22 cellular contexts compared by ENCODE assay signal in the genomic region with DNA sequence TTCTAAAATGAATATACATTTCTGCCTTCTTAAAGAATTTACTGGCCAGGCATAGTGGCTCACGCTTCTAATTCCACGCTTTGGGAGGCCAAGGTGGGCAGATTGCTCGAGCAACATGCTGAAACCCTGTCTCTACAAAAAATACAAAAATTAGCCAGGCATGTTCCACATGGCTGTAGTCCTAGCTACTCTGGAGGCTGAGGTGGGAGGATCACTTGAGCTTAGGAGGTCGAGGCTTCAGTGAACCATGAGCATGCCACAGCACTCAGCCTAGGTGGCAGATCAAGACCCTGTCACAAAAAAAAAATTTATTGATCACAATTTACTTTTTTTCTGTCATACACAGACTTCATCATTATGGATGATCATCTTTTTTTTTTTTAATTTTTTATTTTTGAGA. TPM values are rescaled to one million over a fixed set of nuclear protein-coding genes. Genes with fewer than 3 reads are reported as not detected.
A peak's percentile ranks its signal among the peaks of the same experiment; 100 is the strongest.
DNase-seq lines count a peak whose midpoint lies in the region; ATAC-seq, FAIRE-seq and TF ChIP-seq lines count a peak whose summit lies in the region.
"Had no signal": no experiment of that assay in that cellular context is flagged by ENCODE, and none has a peak within 500 bp of the region (broad histone marks: within the 10 kb centered on the region; RNA-seq: fewer than 3 reads in every experiment).

No MANE protein-coding gene starts in this region.

- no peak overlapping the region for H2AFZ ChIP-seq in K562 (ENCODE audit: low read depth, low read length)
- H2AFZ ChIP-seq: GM23248 had no signal

- TF ChIP-seq RAD21 in K562 (CRISPR knock-in tag; conservative IDR thresholded peaks at IDR 0.05 in 1 of 2, IDR thresholded peaks at IDR 0.05 in 1 of 2): no peak

- H3K9me3 ChIP-seq in K562 (replicated peaks; ENCODE audit: control insufficient read depth, insufficient read depth, low read depth, low read length) (no peaks in the 10 kb centered on the region), uterus (no peaks in the 10 kb centered on the region), heart left ventricle (no peaks in the 10 kb centered on the region), upper lobe of left lung (no peaks in the 10 kb centered on the region)
- H3K9me3 ChIP-seq: Caco-2 had no signal

- H3K9ac ChIP-seq in K562 (ENCODE audit: insufficient read depth in 1 of 2, low read depth in 2 of 2, low read length in 2 of 2): peak overlapping the region; percentile 89 to 97
- H3K9ac ChIP-seq: BLaER1 treated with 17β-estradiol and CSF1 and Interleukin-3, amounts not matched to agents 10 nM and 100 nM; GM23248 had no signal

- H3K9me1 ChIP-seq in K562 (ENCODE audit: control insufficient read depth, insufficient read depth, low read length): no peaks in the 10 kb centered on the region

- peaks cover 95% of the 10 kb centered on the region for H3K79me2 ChIP-seq in K562 (ENCODE audit: control insufficient read depth, insufficient read depth, low read length)

- no peak for ATAC-seq in activated naive CD8-positive, alpha-beta T cell treated with anti-CD3 and anti-CD28 coated beads, Interleukin-2, amount 50 U/mL, for 24 hours
- peak; percentile 52 for ATAC-seq in K562
- no peak for ATAC-seq in heart left ventricle
- ATAC-seq in upper lobe of left lung (ENCODE audit: low FRiP score in 2 of 2): no peak
- ATAC-seq: GM12878 had no signal

- H3K27me3 ChIP-seq in K562 (ENCODE audit: control insufficient read depth in 2 of 2, insufficient read depth in 2 of 2, low read length in 2 of 2): no peaks in the 10 kb centered on the region
- H3K27me3 ChIP-seq in uterus: no peaks in the 10 kb centered on the region
- no peaks in the 10 kb centered on the region for H3K27me3 ChIP-seq in heart left ventricle
- no peaks in the 10 kb centered on the region for H3K27me3 ChIP-seq in upper lobe of left lung
- H3K27me3 ChIP-seq: BLaER1 treated with 17β-estradiol and CSF1 and Interleukin-3, amounts not matched to agents 10 nM and 100 nM had no signal

- peaks cover 62% of the 10 kb centered on the region for H3K36me3 Mint-ChIP-seq in activated CD4-positive, alpha-beta T cell treated with anti-CD3 and anti-CD28 coated beads, Interleukin-2, amount 10 ng/mL, durations not matched to agents 24 days and 14 days (ENCODE audit: low read depth)
- peaks cover 21% of the 10 kb centered on the region for H3K36me3 Mint-ChIP-seq in activated naive CD8-positive, alpha-beta T cell
- H3K36me3 Mint-ChIP-seq in activated naive CD8-positive, alpha-beta T cell treated with anti-CD3 and anti-CD28 coated beads, Interleukin-2, amount 50 U/mL, for 24 hours (ENCODE audit: low read depth): peaks cover 23% of the 10 kb centered on the region

- in situ Hi-C loops in K562 (cut with MboI): no loop called here

- no peak overlapping the region for H3K27ac Mint-ChIP-seq in activated CD4-positive, alpha-beta T cell treated with anti-CD3 and anti-CD28 coated beads, Interleukin-2, amount 10 ng/mL, durations not matched to agents 24 days and 14 days
- H3K27ac Mint-ChIP-seq in activated naive CD8-positive, alpha-beta T cell: peak overlapping the region; percentile 34
- no peak overlapping the region for H3K27ac Mint-ChIP-seq in activated naive CD8-positive, alpha-beta T cell treated with anti-CD3 and anti-CD28 coated beads, Interleukin-2, amount 50 U/mL, for 24 hours
- H3K27ac Mint-ChIP-seq: B cell, CD14-positive monocyte had no signal

- no peak for FAIRE-seq in K562 (lab: Jason Lieb, UNC)
- FAIRE-seq: GM12878, GM19239, H1 had no signal

- peak; percentile 44 for DNase-seq in activated CD4-positive, alpha-beta T cell treated with anti-CD3 and anti-CD28 coated beads, Interleukin-2, amount 10 ng/mL, durations not matched to agents 24 days and 14 days
- no peak for DNase-seq in activated CD4-positive, alpha-beta T cell treated with anti-CD3 and anti-CD28 coated beads, Interleukin-2, amount 50 U/mL, for 1 hour
- no peak for DNase-seq in activated naive CD8-positive, alpha-beta T cell treated with anti-CD3 and anti-CD28 coated beads, Interleukin-2, amount 50 U/mL, for 24 hours
- DNase-seq in K562 (ENCODE audit: extremely low read depth in 1 of 4, low spot score in 3 of 4) (peak in 1 of 4 experiments; percentile 65), uterus (no peak), heart left ventricle (no peak), upper lobe of left lung (no peak)
- DNase-seq: Caco-2; CD4-positive, alpha-beta T cell; DMS153; EL; GDM1; GM23248; H7; HCEC 1CT had no signal

- no peaks in the 10 kb centered on the region for H3K27me3 Mint-ChIP-seq in activated CD4-positive, alpha-beta T cell treated with anti-CD3 and anti-CD28 coated beads, Interleukin-2, amount 10 ng/mL, durations not matched to agents 24 days and 14 days
- H3K27me3 Mint-ChIP-seq in activated naive CD8-positive, alpha-beta T cell: no peaks in the 10 kb centered on the region
- H3K27me3 Mint-ChIP-seq in activated naive CD8-positive, alpha-beta T cell treated with anti-CD3 and anti-CD28 coated beads, Interleukin-2, amount 50 U/mL, for 24 hours: no peaks in the 10 kb centered on the region
- H3K27me3 Mint-ChIP-seq: B cell; CD4-positive, alpha-beta T cell had no signal

- peak overlapping the region; percentile 77 for H3K4me2 ChIP-seq in K562 (ENCODE audit: insufficient read depth, low read length)
- H3K4me2 ChIP-seq: BLaER1 treated with 17β-estradiol and CSF1 and Interleukin-3, amounts not matched to agents 10 nM and 100 nM had no signal

- no peaks in the 10 kb centered on the region for H3K9me3 Mint-ChIP-seq in activated CD4-positive, alpha-beta T cell treated with anti-CD3 and anti-CD28 coated beads, Interleukin-2, amount 10 ng/mL, durations not matched to agents 24 days and 14 days
- H3K9me3 Mint-ChIP-seq in activated naive CD8-positive, alpha-beta T cell (ENCODE audit: low read depth): no peaks in the 10 kb centered on the region
- H3K9me3 Mint-ChIP-seq in activated naive CD8-positive, alpha-beta T cell treated with anti-CD3 and anti-CD28 coated beads, Interleukin-2, amount 50 U/mL, for 24 hours: peaks cover 4% of the 10 kb centered on the region

- TF ChIP-seq POLR2A in K562 (conservative IDR thresholded peaks at IDR 0.05) (no peak), uterus (IDR thresholded peaks at IDR 0.05) (no peak), heart left ventricle (IDR thresholded peaks at IDR 0.05) (no peak), upper lobe of left lung (IDR thresholded peaks at IDR 0.05) (no peak)

- POLR2A ChIA-PET in K562 (lab: Yijun Ruan, JAX): interaction anchor here (1.2 to 6.6 kb wide), 9 partner anchors 9 to 231 kb away, joined by 3 to 136 read pairs (median 9); partner anchors contain the start of genes CDC14A, RTCA, SASS6 and TRMT13

- WGBS in K562 (ENCODE audit: insufficient coverage, low coverage, missing lambda C conversion rate): 2% methylated on average over 4 of the region's 4 CpGs
- WGBS in heart left ventricle, 4 donors: 88 to 99% (median 98%) methylated on average over 4 of the region's 4 CpGs
- WGBS in upper lobe of left lung, 2 donors: 97 to 100% methylated on average over 4 of the region's 4 CpGs

- H3K36me3 ChIP-seq in K562 (ENCODE audit: control insufficient read depth, insufficient read depth, low read length) (peaks cover 35% of the 10 kb centered on the region), uterus (no peaks in the 10 kb centered on the region), heart left ventricle (peaks cover 0 to 4% (median 0%) of the 10 kb centered on the region in 9 donors), upper lobe of left lung (no peaks in the 10 kb centered on the region)

- TF ChIP-seq CTCF in K562 (IDR thresholded peaks at IDR 0.05 in 2 of 3, conservative IDR thresholded peaks at IDR 0.05 in 1 of 3; ENCODE audit: insufficient read depth in 2 of 3, low read depth in 1 of 3, low read length in 3 of 3) (no peak), uterus (IDR thresholded peaks at IDR 0.05) (no peak), heart left ventricle (IDR thresholded peaks at IDR 0.05) (no peak), upper lobe of left lung (IDR thresholded peaks at IDR 0.05) (no peak)

- H4K20me1 ChIP-seq in K562 (replicated peaks; ENCODE audit: control insufficient read depth, insufficient read depth, low read length): no peaks in the 10 kb centered on the region; the same call in 1 of the 2 replicates

- H3K27ac ChIP-seq in K562 (ENCODE audit: extremely low read depth, low read depth, low read length) (peak overlapping the region; percentile 94), uterus (peak overlapping the region; percentile 6 to 65), heart left ventricle (no peak overlapping the region), upper lobe of left lung (no peak overlapping the region)
- H3K27ac ChIP-seq: BLaER1 treated with 17β-estradiol and CSF1 and Interleukin-3, amounts not matched to agents 10 nM and 100 nM; GM23248 had no signal

- peak overlapping the region; percentile 58 for H3K4me3 ChIP-seq in K562
- no peak overlapping the region for H3K4me3 ChIP-seq in uterus
- no peak overlapping the region for H3K4me3 ChIP-seq in heart left ventricle
- H3K4me3 ChIP-seq in upper lobe of left lung: no peak overlapping the region
- H3K4me3 ChIP-seq: BLaER1 treated with 17β-estradiol and CSF1 and Interleukin-3, amounts not matched to agents 10 nM and 100 nM; GM12878; GM23248 had no signal

- H3K4me1 ChIP-seq in K562 (replicated peaks in 1 of 2; ENCODE audit: control insufficient read depth in 2 of 2, insufficient read depth in 2 of 2, low read length in 2 of 2) (peaks cover 14 to 57% of the 10 kb centered on the region in 2 experiments), uterus (peaks cover 0 to 6% of the 10 kb centered on the region in 2 donors), heart left ventricle (peaks cover 6 to 40% (median 18%) of the 10 kb centered on the region in 12 donors), upper lobe of left lung (peaks cover 12 to 28% (median 22%) of the 10 kb centered on the region in 4 donors)
- H3K4me1 ChIP-seq: Caco-2 had no signal

- CTCF ChIA-PET in K562 (lab: Yijun Ruan, JAX; ENCODE audit: low intra/inter-chr PET ratio): no interaction called here

- intact Hi-C loops in activated CD4-positive, alpha-beta T cell treated with anti-CD3 and anti-CD28 coated beads, Interleukin-2, amount 10 ng/mL, durations not matched to agents 24 days and 14 days (cut with micrococcal nuclease): no loop called here
- intact Hi-C loops in K562 (cut with micrococcal nuclease): no loop called here
- intact Hi-C loops in uterus (cut with DNase I; ENCODE audit: low total_unique reads): no loop called here
- intact Hi-C loops in heart left ventricle (cut with DNase I): no loop called here

- H3K4me3 Mint-ChIP-seq in activated CD4-positive, alpha-beta T cell treated with anti-CD3 and anti-CD28 coated beads, Interleukin-2, amount 10 ng/mL, durations not matched to agents 24 days and 14 days: no peak overlapping the region
- H3K4me3 Mint-ChIP-seq in activated naive CD8-positive, alpha-beta T cell: no peak overlapping the region
- H3K4me3 Mint-ChIP-seq in activated naive CD8-positive, alpha-beta T cell treated with anti-CD3 and anti-CD28 coated beads, Interleukin-2, amount 50 U/mL, for 24 hours: no peak overlapping the region
- H3K4me3 Mint-ChIP-seq: B cell, CD14-positive monocyte had no signal

- peaks cover 41% of the 10 kb centered on the region for H3K4me1 Mint-ChIP-seq in activated CD4-positive, alpha-beta T cell treated with anti-CD3 and anti-CD28 coated beads, Interleukin-2, amount 10 ng/mL, durations not matched to agents 24 days and 14 days
- H3K4me1 Mint-ChIP-seq in activated naive CD8-positive, alpha-beta T cell (ENCODE audit: low read depth): peaks cover 76% of the 10 kb centered on the region
- H3K4me1 Mint-ChIP-seq in activated naive CD8-positive, alpha-beta T cell treated with anti-CD3 and anti-CD28 coated beads, Interleukin-2, amount 50 U/mL, for 24 hours: peaks cover 64% of the 10 kb centered on the region

- no TSS peak for BruUV-seq in K562 (replicated peaks; lab: Mats Ljungman, UMichigan)

- TF ChIP-seq EP300 in K562 (IDR thresholded peaks at IDR 0.05; ENCODE audit: low read length) (no peak), upper lobe of left lung (IDR thresholded peaks at IDR 0.05) (no peak)

RNA-seq across cellular contexts. Expression of gene CDC14A, which starts 11.5 kb away (rescaled TPM):
- 10.3 and 11.0 TPM in 2 replicates for total RNA-seq in activated CD4-positive, alpha-beta T cell treated with anti-CD3 and anti-CD28 coated beads, Interleukin-2, amount 10 ng/mL, durations not matched to agents 24 days and 14 days
- total RNA-seq in K562 (2011; cell fraction: chromatin; rRNA removed; ENCODE audit: low replicate concordance): 151 and 280 TPM in 2 replicates
- 66.0 and 81.3 TPM in 2 replicates for total RNA-seq in K562 (2011; cell fraction: nucleolus; rRNA removed)
- 113 TPM in 2 replicates for total RNA-seq in K562 (2011; cell fraction: nucleoplasm; rRNA removed)
- total RNA-seq in K562 (2014; rRNA removed): 20.7 and 23.6 TPM in 2 replicates
- total RNA-seq in K562 (2014; rRNA removed; fragmentation: Illumina TruSeq; extraction: Trizol): 50.9 and 56.3 TPM in 2 replicates
- total RNA-seq in K562 (2015; rRNA removed; fragmentation: Illumina TruSeq; extraction: Trizol): 38.7 and 42.7 TPM in 2 replicates
- 28.4 and 30.9 TPM in 2 replicates for total RNA-seq in K562 (2021)
- polyA plus RNA-seq in K562 (2011; rRNA removed): 32.6 and 45.2 TPM in 2 replicates
- polyA plus RNA-seq in K562 (2011; cell fraction: cytosol; rRNA removed): 16.2 and 20.7 TPM in 2 replicates
- polyA plus RNA-seq in K562 (2011; cell fraction: nucleus; rRNA removed): 39.5 and 41.7 TPM in 2 replicates
- 15.2 and 28.1 TPM in 2 replicates for polyA plus RNA-seq in K562 (2012)
- polyA plus RNA-seq in K562 (2014; fragmentation: Illumina TruSeq; extraction: Trizol): 58.3 and 74.3 TPM in 2 replicates
- polyA plus RNA-seq in K562 (2014; fragmentation: Nextera tagmentation; extraction: Ambion mirVana): 10 to 100 TPM; 17.0 to 33.4 TPM
- polyA plus RNA-seq in K562 (2014; rRNA removed): 24.5 and 25.7 TPM in 2 replicates
- 87.6 and 93.7 TPM in 2 replicates for polyA minus RNA-seq in K562 (2011; rRNA and poly(A)+ RNA removed)
- polyA minus RNA-seq in K562 (2011; cell fraction: cytosol; rRNA and poly(A)+ RNA removed): 21.4 and 28.6 TPM in 2 replicates
- 96.7 and 136 TPM in 2 replicates for polyA minus RNA-seq in K562 (2011; cell fraction: nucleus; rRNA and poly(A)+ RNA removed)
- total RNA-seq in uterus: 10 to 100 TPM in 3 of 4 donors, 1 to 10 TPM in 1; 9.0 to 32.4 (median 23.0) TPM
- total RNA-seq in heart left ventricle: 1 to 10 TPM; 2.2 to 8.8 (median 4.4) TPM
- 1 to 10 TPM; 1.7 to 2.4 TPM for polyA plus RNA-seq in heart left ventricle
- total RNA-seq in upper lobe of left lung: 10 to 100 TPM in 5 of 6 donors, 1 to 10 TPM in 1; 9.6 to 56.6 (median 22.1) TPM

Comparison
In these comparisons a context has a peak if more than half of its experiments do, and no peak if none do; other contexts are left out.
1. H3K27ac ChIP-seq: peak in K562 (single experiment) and uterus (2 of 2); none in heart left ventricle (0 of 12) and upper lobe of left lung (0 of 4).